Comparison of ENCODE assay signal across 23 cellular contexts in genomic region chr7:111980721-111981120, GRCh38.
DNase-seq lines count a peak whose midpoint lies in the region; ATAC-seq, FAIRE-seq and TF ChIP-seq lines count a peak whose summit lies in the region.
"Had no signal": no experiment of that assay in that cellular context is flagged by ENCODE, and none has a peak within 500 bp of the region (broad histone marks: within the 10 kb centered on the region; RNA-seq: fewer than 3 reads in every experiment).

No MANE protein-coding gene starts in this region.

- peak overlapping the region; percentile 7 for H3K27ac Mint-ChIP-seq in nephron progenitor cell
- H3K27ac Mint-ChIP-seq: CD8-positive, alpha-beta memory T cell; GM23338; T-helper 1 cell treated with Interleukin-12 subunit alpha and Interleukin-12 subunit beta and Interleukin-4 antibody, amounts not matched to agents 30 μg/mL and 1 μg/mL, for 36 hours had no signal

- DNase-seq in A549 (ENCODE audit: low read depth in 1 of 2, low spot score in 1 of 2): no peak
- peak; percentile 85 for DNase-seq in MM.1S
- peak; percentile 15 for DNase-seq in RPMI8226
- no peak for DNase-seq in nephron progenitor cell
- no peak for DNase-seq in DMS53 (lab: John Stamatoyannopoulos, UW)
- DNase-seq in activated T-cell treated with anti-CD3 and anti-CD28 coated beads, Interleukin-2, amount 50 U/mL, for 1 hour: no peak
- no peak for DNase-seq in NCI-H510A treated with DMSO at 0.1 percent for 48 hours (lab: John Stamatoyannopoulos, UW)
- DNase-seq: 8988T; AML-193; CD8-positive, alpha-beta memory T cell; DND-41; Kasumi-1; NCI-H1417; NCI-H1930; NCI-H226; NCI-H524 treated with DMSO at 0.1 percent for 48 hours; NCI-H82; Right ventricle myocardium superior had no signal

- H3K27me3 Mint-ChIP-seq in nephron progenitor cell (ENCODE audit: low read depth, poor library complexity): no peaks in the 10 kb centered on the region
- H3K27me3 Mint-ChIP-seq: CD8-positive, alpha-beta memory T cell had no signal

- peak overlapping the region; percentile 5; the same call in 1 of the 2 replicates for H2AFZ ChIP-seq in MM.1S (ENCODE audit: low read length)
- H2AFZ ChIP-seq: GM23338 had no signal

- peaks cover 20% of the 10 kb centered on the region for H3F3A ChIP-seq in MM.1S (ENCODE audit: insufficient read depth, low read length)

- H3K4me2 ChIP-seq in A549 (no peak overlapping the region), MM.1S (ENCODE audit: low read depth, low read length) (peak overlapping the region; percentile 58)
- H3K4me2 ChIP-seq: GM23338 had no signal

- peaks cover 58% of the 10 kb centered on the region for H3K36me3 Mint-ChIP-seq in nephron progenitor cell (ENCODE audit: low read depth)
- H3K36me3 Mint-ChIP-seq: CD8-positive, alpha-beta memory T cell had no signal

- no peak for TF ChIP-seq EP300 in A549 (IDR thresholded peaks at IDR 0.05)

- WGBS in A549 (ENCODE audit: missing lambda C conversion rate): 90% methylated on average over 1 of the region's 1 CpG

- no peak for TF ChIP-seq CTCF in A549 (IDR thresholded peaks at IDR 0.05)
- no peak for TF ChIP-seq CTCF in MM.1S (IDR thresholded peaks at IDR 0.05; ENCODE audit: low read length)
- no peak for TF ChIP-seq CTCF in nephron progenitor cell (IDR thresholded peaks at IDR 0.05)

- no peak for ATAC-seq in A549
- ATAC-seq: GM23338 had no signal

- H3K9ac ChIP-seq in MM.1S (ENCODE audit: low read length): peak overlapping the region; percentile 8; the same call in 1 of the 2 replicates

- H3K4me1 Mint-ChIP-seq in nephron progenitor cell: peaks cover 41% of the 10 kb centered on the region
- H3K4me1 Mint-ChIP-seq: CD8-positive, alpha-beta memory T cell had no signal

- H3K4me3 Mint-ChIP-seq in nephron progenitor cell: no peak overlapping the region
- H3K4me3 Mint-ChIP-seq: CD8-positive, alpha-beta memory T cell; GM23338; T-helper 1 cell treated with Interleukin-12 subunit alpha and Interleukin-12 subunit beta and Interleukin-4 antibody, amounts not matched to agents 30 μg/mL and 1 μg/mL, for 36 hours had no signal

- H3K79me2 ChIP-seq in MM.1S (ENCODE audit: low read length): no peaks in the 10 kb centered on the region

- no peak overlapping the region for H3K4me3 ChIP-seq in A549
- no peak overlapping the region; the same call in 1 of the 2 replicates for H3K4me3 ChIP-seq in MM.1S (ENCODE audit: low read length)
- H3K4me3 ChIP-seq: GM23338, HAP-1 had no signal

- FAIRE-seq in A549 (lab: Jason Lieb, UNC): no peak
- FAIRE-seq: D721Med, GM12891 had no signal

- no peaks in the 10 kb centered on the region for H4K20me1 ChIP-seq in MM.1S (ENCODE audit: insufficient read depth, low read length)

- TF ChIP-seq RAD21 in A549 (conservative IDR thresholded peaks at IDR 0.05 in 1 of 2, IDR thresholded peaks at IDR 0.05 in 1 of 2): no peak

- H3K9me3 ChIP-seq in A549 (no peaks in the 10 kb centered on the region), MM.1S (replicated peaks; ENCODE audit: insufficient read depth, low read length) (no peaks in the 10 kb centered on the region)
- H3K9me3 ChIP-seq: HAP-1 had no signal

- no peaks in the 10 kb centered on the region for H3K9me3 Mint-ChIP-seq in nephron progenitor cell
- H3K9me3 Mint-ChIP-seq: GM23338; T-helper 1 cell treated with Interleukin-12 subunit alpha and Interleukin-12 subunit beta and Interleukin-4 antibody, amounts not matched to agents 30 μg/mL and 1 μg/mL, for 36 hours had no signal

- 0 out of 2 replicates have a peak, but pooled peaks cover 7% of the 10 kb centered on the region for H3K36me3 ChIP-seq in MM.1S (replicated peaks; ENCODE audit: insufficient read depth, low read length)
- H3K36me3 ChIP-seq: HAP-1 had no signal

- CTCF ChIA-PET in A549 (lab: Yijun Ruan, JAX): no interaction called here

- H3K27ac ChIP-seq in A549 (no peak overlapping the region), MM.1S (ENCODE audit: low read length) (peak overlapping the region; percentile 75)

- no peaks in the 10 kb centered on the region for H3K27me3 ChIP-seq in MM.1S (replicated peaks; ENCODE audit: insufficient read depth, low read length)

- no peaks in the 10 kb centered on the region for H3K9me2 ChIP-seq in MM.1S (replicated peaks; ENCODE audit: insufficient read depth, low read length)

- no peaks in the 10 kb centered on the region for H3K4me1 ChIP-seq in A549
- peaks cover 35% of the 10 kb centered on the region for H3K4me1 ChIP-seq in MM.1S (ENCODE audit: low read length)
- H3K4me1 ChIP-seq: HAP-1 had no signal

- no peak for TF ChIP-seq POLR2A in A549 (IDR thresholded peaks at IDR 0.05; ENCODE audit: low read length)

- POLR2A ChIA-PET in A549 (lab: Yijun Ruan, JAX): no interaction called here

TF ChIP-seq in A549, 52 proteins besides CTCF, POLR2A, EP300 and RAD21:
- TF ChIP-seq E2F6 (IDR thresholded peaks at IDR 0.05; ENCODE audit: borderline replicate concordance, low read depth) (no peak), MAFK (IDR thresholded peaks at IDR 0.05; ENCODE audit: partially characterized antibody) (peak; percentile 30), TP53 (CRISPR knock-in tag; IDR thresholded peaks at IDR 0.05) (no peak), ZSCAN20 (CRISPR knock-in tag; IDR thresholded peaks at IDR 0.05) (no peak)

Comparison
In these comparisons a context has a peak if more than half of its experiments do, and no peak if none do; other contexts are left out.
1. DNase-seq: peak in MM.1S (single experiment) and RPMI8226 (single experiment); none in A549 (0 of 2), nephron progenitor cell (single experiment), DMS53 (single experiment), activated T-cell treated with anti-CD3 and anti-CD28 coated beads, Interleukin-2, amount 50 U/mL, for 1 hour (single experiment) and NCI-H510A treated with DMSO at 0.1 percent for 48 hours (single experiment).